ENCODE assay signal across 11 cellular contexts in the genomic region with DNA sequence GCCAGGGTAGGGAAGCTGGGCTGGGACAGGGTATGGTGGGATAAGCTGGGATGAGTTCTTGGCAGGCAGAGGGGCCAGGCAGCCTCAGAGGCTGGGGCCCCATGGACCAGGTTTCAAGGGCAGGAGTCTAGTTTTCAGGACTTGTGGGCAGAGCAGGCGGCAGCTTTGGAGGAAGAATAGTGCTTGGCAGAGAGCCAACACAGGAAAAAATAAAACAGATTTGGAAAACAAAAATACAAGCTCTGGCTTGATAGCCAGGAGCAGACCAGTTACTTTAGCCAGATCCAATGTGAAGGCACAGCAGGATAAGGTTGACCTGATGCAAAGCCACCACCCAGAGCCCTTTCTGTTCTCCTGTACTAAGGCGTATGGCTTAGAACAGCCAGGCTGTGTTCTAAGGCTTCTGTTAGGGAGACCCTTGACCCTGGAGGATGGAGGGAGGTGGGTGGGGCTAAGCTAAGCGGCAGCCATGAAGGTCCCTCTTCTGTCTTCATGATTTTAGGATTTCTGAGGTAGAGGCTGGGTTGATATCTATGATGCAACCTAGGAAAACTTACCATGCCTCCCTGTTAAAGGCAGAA. TPM values are rescaled to one million over a fixed set of nuclear protein-coding genes. Genes with fewer than 3 reads are reported as not detected.
DNase-seq lines count a peak whose midpoint lies in the region; ATAC-seq and TF ChIP-seq lines count a peak whose summit lies in the region.
"Had no signal": no experiment of that assay in that cellular context is flagged by ENCODE, and none has a peak within 500 bp of the region (broad histone marks: within the 10 kb centered on the region; RNA-seq: fewer than 3 reads in every experiment).

No MANE protein-coding gene starts in this region.

- no peak overlapping the region for H3K4me3 ChIP-seq in body of pancreas
- no peak overlapping the region for H3K4me3 ChIP-seq in trophoblast cell (ENCODE audit: low read depth, low read length)
- no peak overlapping the region for H3K4me3 ChIP-seq in osteoblast (ENCODE audit: insufficient read depth, low read length)

- H2AK5ac ChIP-seq in trophoblast cell (ENCODE audit: low read length): no peak overlapping the region

- no peak for TF ChIP-seq POLR2A in body of pancreas (IDR thresholded peaks at IDR 0.05)

- H3K4me2 ChIP-seq in trophoblast cell (ENCODE audit: low read length): no peak overlapping the region
- H3K4me2 ChIP-seq in osteoblast (ENCODE audit: insufficient read depth, low read length): no peak overlapping the region

- no peak overlapping the region for H3K23ac ChIP-seq in trophoblast cell (ENCODE audit: low read length)

- no peak overlapping the region for H4K12ac ChIP-seq in trophoblast cell (ENCODE audit: low read depth, low read length)

- no peak overlapping the region for H4K91ac ChIP-seq in trophoblast cell (ENCODE audit: low read depth, low read length)

- H3K27me3 ChIP-seq in body of pancreas (no peaks in the 10 kb centered on the region), trophoblast cell (ENCODE audit: insufficient read depth, low read length) (no peaks in the 10 kb centered on the region), osteoblast (ENCODE audit: insufficient read depth, low read length) (no peaks in the 10 kb centered on the region)

- peaks cover under 1% of the 10 kb centered on the region for H3K79me1 ChIP-seq in trophoblast cell (ENCODE audit: low read length)

- H3K18ac ChIP-seq in trophoblast cell (ENCODE audit: low read length): no peak overlapping the region

- H3K4ac ChIP-seq in trophoblast cell (ENCODE audit: low read depth, low read length): peak overlapping the region; percentile 32

- WGBS in body of pancreas, 2 donors: 51 to 57% methylated on average over 3 of the region's 3 CpGs
- no CpG with 5 or more reads among the region's 3 CpGs for WGBS in trophoblast cell (ENCODE audit: extremely low coverage, insufficient coverage, insufficient read length)

- no peak overlapping the region for H2BK120ac ChIP-seq in trophoblast cell (ENCODE audit: insufficient read depth, low read length, poor library complexity)

- ATAC-seq in body of pancreas: no peak

- peaks cover 60% of the 10 kb centered on the region for H4K20me1 ChIP-seq in osteoblast (ENCODE audit: insufficient read depth, low read length)

- H3K36me3 ChIP-seq in body of pancreas (replicated peaks in 1 of 2; ENCODE audit: insufficient read depth in 1 of 2, low read depth in 2 of 2) (no peaks in the 10 kb centered on the region), trophoblast cell (ENCODE audit: control insufficient read depth in 1 of 2, insufficient read depth in 2 of 2, low read length in 2 of 2) (no peaks in the 10 kb centered on the region), osteoblast (ENCODE audit: insufficient read depth, low read length) (no peaks in the 10 kb centered on the region)

- peak overlapping the region; percentile 25 to 97 (median 86) for H3K27ac ChIP-seq in body of pancreas
- H3K27ac ChIP-seq in trophoblast cell (ENCODE audit: low read depth, low read length): no peak overlapping the region
- H3K27ac ChIP-seq in osteoblast (ENCODE audit: low read depth, low read length): no peak overlapping the region

- no peaks in the 10 kb centered on the region for H3K9me3 ChIP-seq in body of pancreas
- no peaks in the 10 kb centered on the region for H3K9me3 ChIP-seq in trophoblast cell (ENCODE audit: insufficient read depth, low read depth, low read length)
- H3K9me3 ChIP-seq in osteoblast (ENCODE audit: low read depth, low read length): no peaks in the 10 kb centered on the region

- H3K9ac ChIP-seq in trophoblast cell (ENCODE audit: low read length): no peak overlapping the region

- H3K4me1 ChIP-seq in body of pancreas (peaks cover 95% of the 10 kb centered on the region), trophoblast cell (ENCODE audit: control insufficient read depth in 1 of 2, insufficient read depth in 2 of 2, low read length in 2 of 2) (peaks cover 14 to 17% of the 10 kb centered on the region in 2 experiments), osteoblast (ENCODE audit: insufficient read depth, low read length) (peaks cover 11% of the 10 kb centered on the region)

- H4K8ac ChIP-seq in trophoblast cell (ENCODE audit: low read depth, low read length): no peak overlapping the region

- H2BK5ac ChIP-seq in trophoblast cell (ENCODE audit: low read depth, low read length, poor library complexity): no peak overlapping the region

- H2AFZ ChIP-seq in trophoblast cell (ENCODE audit: insufficient read depth, low read length, poor library complexity): no peak overlapping the region
- H2AFZ ChIP-seq in osteoblast (ENCODE audit: low read length): no peak overlapping the region

- peak; percentile 44 for DNase-seq in activated CD8-positive, alpha-beta memory T cell treated with anti-CD3 and anti-CD28 coated beads, Interleukin-2, amount 50 U/mL, for 48 hours
- DNase-seq in activated CD8-positive, alpha-beta memory T cell treated with anti-CD3 and anti-CD28 coated beads for 24 hours: no peak
- peak; percentile 48 for DNase-seq in NCI-H146 (lab: John Stamatoyannopoulos, UW)
- DNase-seq in body of pancreas: peak in 1 of 4 donors; percentile 10
- DNase-seq in trophoblast cell: no peak
- no peak for DNase-seq in hepatic stellate cell (ENCODE audit: low spot score)
- DNase-seq in osteoblast (ENCODE audit: insufficient read length, low spot score, missing footprints): no peak
- no peak for DNase-seq in HuH-7 (ENCODE audit: low spot score)
- DNase-seq: activated CD4-positive, CD25-positive, alpha-beta regulatory T cell; retina; stimulated activated CD4-positive, alpha-beta T cell treated with anti-CD3 and anti-CD28 coated beads, Interleukin-2, amount 100 ng/mL, for 48 hours had no signal

- intact Hi-C loops in body of pancreas (cut with DNase I): no loop called here

- no peak for TF ChIP-seq CTCF in body of pancreas (IDR thresholded peaks at IDR 0.05)
- no peak for TF ChIP-seq CTCF in osteoblast (IDR thresholded peaks at IDR 0.05; ENCODE audit: extremely low read depth, low read depth, low read length)

- H3K14ac ChIP-seq in trophoblast cell (ENCODE audit: low read length): no peak overlapping the region

- H3K79me2 ChIP-seq in trophoblast cell (ENCODE audit: control insufficient read depth, insufficient read depth, low read length, poor library complexity) (peaks cover under 1% of the 10 kb centered on the region), osteoblast (ENCODE audit: insufficient read depth, low read length) (peaks cover 90% of the 10 kb centered on the region)

- H2BK12ac ChIP-seq in trophoblast cell (ENCODE audit: low read length): no peak overlapping the region

RNA-seq across cellular contexts. Expression of a gene that starts 5.5 kb away (rescaled TPM):
- 10 to 100 TPM; 35.6 to 37.6 TPM for total RNA-seq in body of pancreas
- 4.9 TPM in 2 replicates for polyA plus RNA-seq in trophoblast cell (2013)
- 15.9 and 17.4 TPM in 2 replicates for total RNA-seq in osteoblast

Comparison
In these comparisons a context has a peak if more than half of its experiments do, and no peak if none do; other contexts are left out.
1. DNase-seq: peak in activated CD8-positive, alpha-beta memory T cell treated with anti-CD3 and anti-CD28 coated beads, Interleukin-2, amount 50 U/mL, for 48 hours (single experiment) and NCI-H146 (single experiment); none in activated CD8-positive, alpha-beta memory T cell treated with anti-CD3 and anti-CD28 coated beads for 24 hours (single experiment), trophoblast cell (0 of 2), hepatic stellate cell (single experiment), osteoblast (single experiment) and HuH-7 (single experiment).
2. H3K27ac ChIP-seq: peak in body of pancreas (4 of 4); none in trophoblast cell (single experiment) and osteoblast (single experiment).